23 cellular contexts compared by ENCODE assay signal in the genomic region with DNA sequence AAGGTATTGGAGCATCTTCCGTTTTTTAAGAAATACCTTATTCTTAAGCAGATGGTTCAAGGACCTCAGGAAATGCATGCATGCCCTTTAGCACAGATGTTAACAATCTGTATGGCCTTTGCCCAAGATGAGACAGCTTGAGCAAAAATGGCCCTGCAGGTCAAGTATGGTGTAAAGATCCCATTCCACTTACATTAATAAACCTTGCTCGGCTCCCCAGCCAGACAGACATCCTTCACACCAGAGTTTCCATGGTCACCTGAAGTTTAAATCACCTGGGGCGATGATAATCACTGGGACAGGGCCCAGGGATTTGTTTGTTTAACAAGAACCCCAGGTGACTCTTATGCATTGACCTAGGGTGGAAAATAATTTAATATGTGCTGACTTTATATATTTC.
DNase-seq lines count a peak whose midpoint lies in the region; FAIRE-seq and TF ChIP-seq lines count a peak whose summit lies in the region.
"Had no signal": no experiment of that assay in that cellular context is flagged by ENCODE, and none has a peak within 500 bp of the region (broad histone marks: within the 10 kb centered on the region; RNA-seq: fewer than 3 reads in every experiment).

No MANE protein-coding gene starts in this region.

- H3K27ac Mint-ChIP-seq in glutamatergic neuron (ENCODE audit: unreplicated experiment) = peak overlapping the region; percentile 36
- H3K27ac Mint-ChIP-seq: CD4-positive, alpha-beta memory T cell; T-helper 17 cell had no signal

- H3K27me3 ChIP-seq in small intestine (ENCODE audit: control insufficient read depth in 2 of 2, insufficient read depth in 2 of 2, low read length in 2 of 2) = no peaks in the 10 kb centered on the region
- H3K27me3 ChIP-seq: BLaER1 treated with 17β-estradiol and CSF1 and Interleukin-3, amounts not matched to agents 10 nM and 100 nM had no signal

- H3K36me3 ChIP-seq in small intestine (ENCODE audit: control insufficient read depth in 2 of 2, insufficient read depth in 2 of 2, low read length in 2 of 2) = no peaks in the 10 kb centered on the region
- H3K36me3 ChIP-seq: BLaER1 treated with 17β-estradiol and CSF1 and Interleukin-3, amounts not matched to agents 10 nM and 100 nM had no signal

- no peak overlapping the region for H3K4me3 Mint-ChIP-seq in glutamatergic neuron (ENCODE audit: unreplicated experiment)
- H3K4me3 Mint-ChIP-seq: CD4-positive, alpha-beta memory T cell; T-helper 17 cell had no signal

- no peaks in the 10 kb centered on the region for H3K36me3 Mint-ChIP-seq in glutamatergic neuron (ENCODE audit: unreplicated experiment)
- H3K36me3 Mint-ChIP-seq: CD4-positive, alpha-beta memory T cell had no signal

- peaks cover 3% of the 10 kb centered on the region for H3K27me3 Mint-ChIP-seq in glutamatergic neuron (ENCODE audit: unreplicated experiment)

- H3K4me1 Mint-ChIP-seq in glutamatergic neuron (ENCODE audit: low read depth, unreplicated experiment) = peaks cover 19% of the 10 kb centered on the region
- H3K4me1 Mint-ChIP-seq: CD4-positive, alpha-beta memory T cell; T-helper 17 cell had no signal

- TF ChIP-seq CTCF in glutamatergic neuron (IDR thresholded peaks at IDR 0.05; ENCODE audit: partially characterized antibody, unreplicated experiment) = no peak

- no peaks in the 10 kb centered on the region for H3K4me1 ChIP-seq in small intestine (ENCODE audit: control insufficient read depth in 2 of 2, insufficient read depth in 1 of 2, low read depth in 1 of 2, low read length in 1 of 2)
- H3K4me1 ChIP-seq: BLaER1 treated with 17β-estradiol and CSF1 and Interleukin-3, amounts not matched to agents 10 nM and 100 nM had no signal

- H3K27ac ChIP-seq in small intestine (ENCODE audit: low read depth in 1 of 2, low read length in 1 of 2) = no peak overlapping the region
- H3K27ac ChIP-seq: BLaER1 treated with 17β-estradiol and CSF1 and Interleukin-3, amounts not matched to agents 10 nM and 100 nM; KMS-11 had no signal

- no peaks in the 10 kb centered on the region for H3K9me3 ChIP-seq in small intestine (ENCODE audit: control insufficient read depth, low read depth)
- H3K9me3 ChIP-seq: BLaER1 treated with 17β-estradiol and CSF1 and Interleukin-3, amounts not matched to agents 10 nM and 100 nM had no signal

- no peak for FAIRE-seq in small intestine (lab: Jason Lieb, UNC)
- FAIRE-seq: GM19239 had no signal

- peak; percentile 66 for DNase-seq in DMS 273 (lab: John Stamatoyannopoulos, UW; ENCODE audit: unreplicated experiment)
- peak; percentile 3 for DNase-seq in HCEC 1CT
- DNase-seq in NCI-H524 treated with DMSO at 0.1 percent for 48 hours (lab: John Stamatoyannopoulos, UW) = peak; percentile 9
- no peak for DNase-seq in glutamatergic neuron
- no peak for DNase-seq in foreskin melanocyte
- no peak for DNase-seq in HT-29 (ENCODE audit: low spot score)
- DNase-seq in small intestine = no peak
- DNase-seq: ACHN; CD4-positive, alpha-beta memory T cell; DMS79; GOT3; IMR-90; MV-4-11; NCI-H1436; NCI-H2029 treated with DMSO at 0.1 percent for 48 hours; NCI-H446 treated with DMSO at 0.1 percent for 48 hours; RPMI8226; SHP77; SW 1271; T-helper 17 cell had no signal

- H3K9me3 Mint-ChIP-seq in glutamatergic neuron (ENCODE audit: unreplicated experiment) = no peaks in the 10 kb centered on the region

- 55 to 71% (median 59%) methylated on average over 3 of the region's 3 CpGs for WGBS in small intestine, 3 donors

- no peak overlapping the region for H3K4me3 ChIP-seq in small intestine (ENCODE audit: low read depth in 1 of 2, low read length in 2 of 2)
- H3K4me3 ChIP-seq: BLaER1 treated with 17β-estradiol and CSF1 and Interleukin-3, amounts not matched to agents 10 nM and 100 nM had no signal

Comparison
In these comparisons a context has a peak if more than half of its experiments do, and no peak if none do; other contexts are left out.
1. DNase-seq: peak in DMS 273 (single experiment), HCEC 1CT (single experiment) and NCI-H524 treated with DMSO at 0.1 percent for 48 hours (single experiment); none in glutamatergic neuron (single experiment), foreskin melanocyte (single experiment), HT-29 (single experiment) and small intestine (single experiment).